26 cellular contexts compared by ENCODE assay signal in the genomic region with DNA sequence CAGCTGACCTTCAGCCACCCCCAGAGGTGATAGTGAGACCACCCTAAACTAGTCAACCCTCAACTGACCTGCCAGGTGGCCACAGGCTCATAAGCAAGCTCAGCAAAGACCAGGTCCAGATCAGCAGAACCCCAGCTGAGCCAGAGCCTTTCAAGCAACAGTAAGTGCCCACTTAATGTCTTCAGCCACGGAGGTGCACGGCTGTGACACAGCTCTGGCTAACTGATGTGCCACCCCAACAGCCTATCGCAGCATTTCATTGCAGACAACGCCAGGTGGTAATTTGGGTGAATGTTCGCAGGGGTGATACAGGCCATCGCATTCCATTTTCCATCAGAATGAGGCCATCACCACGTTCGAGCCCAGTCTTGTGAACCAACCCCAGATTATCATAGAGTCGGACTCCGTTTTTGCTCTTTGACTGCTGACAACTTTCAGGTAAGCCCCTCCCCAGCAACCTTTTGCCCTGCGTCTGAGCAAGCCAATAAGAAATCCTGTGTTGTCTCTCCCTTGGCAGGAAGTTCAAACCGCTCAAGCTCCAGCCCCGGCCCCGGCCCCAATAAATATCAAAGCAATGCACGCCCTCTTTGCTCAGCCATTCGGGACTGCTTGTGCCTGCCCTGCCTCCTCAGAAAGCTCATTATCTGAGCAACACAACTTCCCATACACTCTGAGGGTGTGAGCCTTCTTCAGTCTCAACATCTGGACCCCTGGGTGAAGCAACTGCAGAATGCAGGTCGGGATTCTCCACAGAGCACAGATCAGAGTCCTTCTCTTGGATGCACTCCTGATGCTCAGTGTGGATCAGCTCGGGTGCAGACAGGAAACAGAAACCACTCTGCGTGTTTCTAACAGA. TPM values are rescaled to one million over a fixed set of nuclear protein-coding genes. Genes with fewer than 3 reads are reported as not detected.
DNase-seq lines count a peak whose midpoint lies in the region; ATAC-seq, FAIRE-seq and TF ChIP-seq lines count a peak whose summit lies in the region.
"Had no signal": no experiment of that assay in that cellular context is flagged by ENCODE, and none has a peak within 500 bp of the region (broad histone marks: within the 10 kb centered on the region; RNA-seq: fewer than 3 reads in every experiment).

No MANE protein-coding gene starts in this region.

- no peaks in the 10 kb centered on the region for H3K4me1 Mint-ChIP-seq in HFFc6 (ENCODE audit: low read depth)
- H3K4me1 Mint-ChIP-seq in activated T-helper 17 cell treated with anti-CD3 and anti-CD28 coated beads, Interleukin-2, amount 50 U/mL, for 72 hours = peaks cover 5% of the 10 kb centered on the region
- peaks cover 25% of the 10 kb centered on the region for H3K4me1 Mint-ChIP-seq in nephron progenitor cell
- H3K4me1 Mint-ChIP-seq: stimulated activated memory B cell treated with anti-CD40 and anti-IgM and Interleukin-4, amounts not matched to agents 10 μg/mL and 1 μg/mL and 100 μg/mL, for 72 hours had no signal

- H3K4me1 ChIP-seq in transverse colon = peaks cover 0 to 5% (median 0%) of the 10 kb centered on the region in 4 donors

- intact Hi-C loops in transverse colon (cut with DNase I; ENCODE audit: low total_unique reads) = no loop called here

- peaks cover 18% of the 10 kb centered on the region for H3K9me3 Mint-ChIP-seq in HFFc6
- peaks cover 8% of the 10 kb centered on the region for H3K9me3 Mint-ChIP-seq in activated T-helper 17 cell treated with anti-CD3 and anti-CD28 coated beads, Interleukin-2, amount 50 U/mL, for 72 hours
- peaks cover 41% of the 10 kb centered on the region for H3K9me3 Mint-ChIP-seq in nephron progenitor cell

- in situ Hi-C loops in transverse colon (cut with MboI; ENCODE audit: low pct_ligation_motif_present in 1 of 4, low pct_unique_long_range_greater_than_20kb in 1 of 4, low sequenced_read_pairs in 3 of 4) = no loop called here

- WGBS in transverse colon (ENCODE audit: low coverage in 1 of 2), 2 donors = 38 to 91% methylated on average over 6 to 19 of the region's 19 CpGs

- FAIRE-seq in H54 (lab: Jason Lieb, UNC) = no peak
- FAIRE-seq: endometrium, G401.6, GM18507, keratinocyte had no signal

- H3K27me3 ChIP-seq in transverse colon = no peaks in the 10 kb centered on the region

- H3K27ac ChIP-seq in transverse colon = peak overlapping the region in 2 of 4 donors; percentile 24 to 61
- H3K27ac ChIP-seq: cardiac muscle cell, GM23248 had no signal

- no peak overlapping the region for H3K4me3 ChIP-seq in transverse colon
- H3K4me3 ChIP-seq: cardiac muscle cell, GM23248, lung had no signal

- H3K27ac Mint-ChIP-seq in HFFc6 = no peak overlapping the region
- no peak overlapping the region for H3K27ac Mint-ChIP-seq in activated T-helper 17 cell treated with anti-CD3 and anti-CD28 coated beads, Interleukin-2, amount 50 U/mL, for 72 hours
- H3K27ac Mint-ChIP-seq in nephron progenitor cell = peak overlapping the region; percentile 20
- H3K27ac Mint-ChIP-seq: activated T-helper 1 cell treated with anti-CD3 and anti-CD28 coated beads, Interleukin-12 subunit alpha, Interleukin-12 subunit beta, Interleukin-2, Interleukin-4 antibody, amounts not matched to agents 30 ng/mL and 10 ng/mL and 1 ng/mL, durations not matched to agents 14 hours and 24 hours and 36 hours; CD8-positive, alpha-beta T cell; dendritic cell treated with granulocyte-macrophage colony-stimulating factor and Interleukin-4, amounts not matched to agents 40 ng/mL and 50 ng/mL, for 4 days; stimulated activated memory B cell treated with anti-CD40 and anti-IgM and Interleukin-4, amounts not matched to agents 10 μg/mL and 1 μg/mL and 100 μg/mL, for 72 hours had no signal

- peaks cover 0 to 13% of the 10 kb centered on the region in 2 donors for H3K9me3 ChIP-seq in transverse colon

- DNase-seq in HFFc6 = no peak
- no peak for DNase-seq in nephron progenitor cell
- DNase-seq in transverse colon = peak; percentile 21
- DNase-seq in H54 (ENCODE audit: insufficient read length, low spot score) = no peak
- no peak for DNase-seq in activated T-cell treated with anti-CD3 and anti-CD28 coated beads for 4 hours
- no peak for DNase-seq in NCI-H748 treated with DMSO at 0.1 percent for 48 hours (lab: John Stamatoyannopoulos, UW)
- DNase-seq: activated naive CD4-positive, alpha-beta T cell treated with anti-CD3 and anti-CD28 coated beads, Interleukin-2, amount 50 U/mL, for 16 hours; anterior cingulate cortex; DMS153; GM23248; KBM-7; NCI-H146; NCI-H510A; SIG-M5 had no signal

- H3K36me3 Mint-ChIP-seq in HFFc6 (ENCODE audit: low read depth) (peaks cover 4% of the 10 kb centered on the region), nephron progenitor cell (ENCODE audit: low read depth) (no peaks in the 10 kb centered on the region)
- no peaks in the 10 kb centered on the region for H3K36me3 Mint-ChIP-seq in activated T-helper 17 cell treated with anti-CD3 and anti-CD28 coated beads, Interleukin-2, amount 50 U/mL, for 72 hours (ENCODE audit: low read depth)
- H3K36me3 Mint-ChIP-seq: CD8-positive, alpha-beta T cell had no signal

- H3K4me3 Mint-ChIP-seq in HFFc6 = peak overlapping the region; percentile 14; the same call in 1 of the 2 replicates
- H3K4me3 Mint-ChIP-seq in activated T-helper 17 cell treated with anti-CD3 and anti-CD28 coated beads, Interleukin-2, amount 50 U/mL, for 72 hours = peak overlapping the region; percentile 20
- H3K4me3 Mint-ChIP-seq in nephron progenitor cell = no peak overlapping the region
- H3K4me3 Mint-ChIP-seq: activated T-helper 1 cell treated with anti-CD3 and anti-CD28 coated beads, Interleukin-12 subunit alpha, Interleukin-12 subunit beta, Interleukin-2, Interleukin-4 antibody, amounts not matched to agents 30 ng/mL and 10 ng/mL and 1 ng/mL, durations not matched to agents 14 hours and 24 hours and 36 hours; CD8-positive, alpha-beta T cell; dendritic cell treated with granulocyte-macrophage colony-stimulating factor and Interleukin-4, amounts not matched to agents 40 ng/mL and 50 ng/mL, for 4 days; stimulated activated memory B cell treated with anti-CD40 and anti-IgM and Interleukin-4, amounts not matched to agents 10 μg/mL and 1 μg/mL and 100 μg/mL, for 72 hours had no signal

- H3K36me3 ChIP-seq in transverse colon = no peaks in the 10 kb centered on the region
- H3K36me3 ChIP-seq: cardiac muscle cell had no signal

- TF ChIP-seq EP300 in transverse colon (IDR thresholded peaks at IDR 0.05; ENCODE audit: low read depth) = no peak

- H3K27me3 Mint-ChIP-seq in HFFc6 (ENCODE audit: insufficient read depth) (peaks cover 38% of the 10 kb centered on the region), nephron progenitor cell (ENCODE audit: low read depth, poor library complexity) (peaks cover 50% of the 10 kb centered on the region)
- peaks cover 18% of the 10 kb centered on the region for H3K27me3 Mint-ChIP-seq in activated T-helper 17 cell treated with anti-CD3 and anti-CD28 coated beads, Interleukin-2, amount 50 U/mL, for 72 hours

- no peak for TF ChIP-seq CTCF in HFFc6 (IDR thresholded peaks at IDR 0.05)
- TF ChIP-seq CTCF in nephron progenitor cell (IDR thresholded peaks at IDR 0.05) = no peak
- no peak for TF ChIP-seq CTCF in transverse colon (IDR thresholded peaks at IDR 0.05)

- TF ChIP-seq POLR2A in transverse colon (IDR thresholded peaks at IDR 0.05) (peak; percentile 50), H54 (IDR thresholded peaks at IDR 0.05; ENCODE audit: low read depth, low read length) (no peak)

- no peak for ATAC-seq in activated T-helper 17 cell treated with anti-CD3 and anti-CD28 coated beads, Interleukin-2, amount 50 U/mL, for 72 hours (replicated peaks)
- ATAC-seq: CD8-positive, alpha-beta T cell; stimulated activated memory B cell treated with anti-CD40 and anti-IgM and Interleukin-4, amounts not matched to agents 10 μg/mL and 1 μg/mL and 100 μg/mL, for 72 hours had no signal

RNA-seq across cellular contexts. Expression of a gene that starts 44.4 kb away (rescaled TPM):
- total RNA-seq in HFFc6 (2021; fragmentation: NEBNext Ultra II Directional; extraction: Animal tissue kit (Norgen Biotek cat#: 25700)) = under 1 TPM; 0.23 to 0.76 (median 0.42) TPM
- total RNA-seq in activated T-helper 17 cell treated with anti-CD3 and anti-CD28 coated beads, Interleukin-2, amount 50 U/mL, for 72 hours = 1 to 10 TPM; 2.5 TPM
- total RNA-seq in transverse colon = 10 to 100 TPM in 1 of 4 donors, 1 to 10 TPM in 3; 5.4 to 29.9 (median 6.6) TPM

RNA-seq across cellular contexts. Expression of a gene that starts 56.9 kb away (rescaled TPM):
- 10 to 100 TPM in 4 of 6 experiments, 1 to 10 TPM in 2; 9.8 to 13.3 (median 11.0) TPM for total RNA-seq in HFFc6 (2021; fragmentation: NEBNext Ultra II Directional; extraction: Animal tissue kit (Norgen Biotek cat#: 25700))
- total RNA-seq in activated T-helper 17 cell treated with anti-CD3 and anti-CD28 coated beads, Interleukin-2, amount 50 U/mL, for 72 hours = 10 to 100 TPM; 17.9 to 18.3 TPM
- 10 to 100 TPM; 17.0 to 53.9 (median 32.6) TPM for total RNA-seq in transverse colon

RNA-seq across cellular contexts. Expression of a gene that starts 59.0 kb away (rescaled TPM):
- total RNA-seq in HFFc6 (2021; fragmentation: NEBNext Ultra II Directional; extraction: Animal tissue kit (Norgen Biotek cat#: 25700)) = under 1 TPM in 2 of 6 experiments, not detected in 4; 0.05 to 0.14 TPM
- 10 to 100 TPM; 46.5 to 49.5 TPM for total RNA-seq in activated T-helper 17 cell treated with anti-CD3 and anti-CD28 coated beads, Interleukin-2, amount 50 U/mL, for 72 hours
- 10 to 100 TPM in 1 of 4 donors, 1 to 10 TPM in 1, under 1 TPM in 2; 0.20 to 11.6 (median 2.1) TPM for total RNA-seq in transverse colon
- total RNA-seq: GM23248, HT-29 had no signal
